Comparison of ENCODE assay signal across 17 cellular contexts in the genomic region with DNA sequence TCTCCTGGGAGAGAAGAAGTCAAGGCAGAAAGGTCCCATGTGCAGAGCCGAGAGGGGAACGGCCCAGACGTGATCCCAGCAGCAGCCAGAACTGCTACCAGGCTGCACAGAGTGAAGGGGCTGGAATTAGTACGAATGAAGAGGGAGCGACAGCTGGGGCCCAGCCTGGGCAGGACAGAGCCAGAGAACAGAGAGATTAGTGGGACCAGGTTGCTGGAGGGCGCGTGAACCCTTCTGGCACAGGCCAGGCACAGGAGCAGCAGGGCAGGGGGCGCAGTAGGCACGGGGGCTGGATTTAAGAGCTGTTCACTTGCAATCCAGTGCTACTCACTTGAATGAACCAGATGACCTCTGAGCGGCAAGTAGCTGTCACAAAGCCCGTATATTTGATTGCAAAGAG.
"Had no signal": no experiment of that assay in that cellular context is flagged by ENCODE, and none has a peak within 500 bp of the region (broad histone marks: within the 10 kb centered on the region; RNA-seq: fewer than 3 reads in every experiment).

No MANE protein-coding gene starts in this region.

- H3K36me3 ChIP-seq: breast epithelium, transverse colon had no signal

- DNase-seq: activated CD4-positive, alpha-beta T cell treated with anti-CD3 and anti-CD28 coated beads, Interleukin-2, amount 10 ng/mL, durations not matched to agents 7 days and 5 days; activated CD8-positive, alpha-beta memory T cell treated with anti-CD3 and anti-CD28 coated beads for 24 hours; activated gamma-delta T cell treated with Interleukin-2 at 50 U/mL for 16 hours; anterior cingulate cortex; effector memory CD4-positive, alpha-beta T cell; foreskin fibroblast; immature natural killer cell; stimulated activated CD4-positive, alpha-beta T cell treated with anti-CD3 and anti-CD28 coated beads, Interleukin-4, amount 100 ng/mL, for 4 hours; stimulated activated CD8-positive, alpha-beta memory T cell treated with anti-CD3 and anti-CD28 coated beads, Interleukin-4, amount 100 ng/mL, for 48 hours; stimulated activated naive CD8-positive, alpha-beta T cell treated with anti-CD3 and anti-CD28 coated beads, Interleukin-15, Interleukin-2, amounts not matched to agents 100 U/mL and 50 U/mL, for 24 hours; transverse colon had no signal

- H3K4me3 Mint-ChIP-seq: activated CD4-positive, alpha-beta T cell treated with anti-CD3 and anti-CD28 coated beads, Interleukin-2, amount 10 ng/mL, durations not matched to agents 7 days and 5 days; activated naive CD8-positive, alpha-beta T cell; dendritic cell treated with granulocyte-macrophage colony-stimulating factor and Interleukin-4, amounts not matched to agents 40 ng/mL and 50 ng/mL, for 4 days; immature natural killer cell; T-helper 2 cell treated with Interferon-gamma antibody and Interleukin-4, amounts not matched to agents 5 μg/mL and 100 μg/mL, for 36 hours had no signal

- H3K4me1 ChIP-seq: breast epithelium had no signal

- H3K27ac Mint-ChIP-seq: activated CD4-positive, alpha-beta T cell treated with anti-CD3 and anti-CD28 coated beads, Interleukin-2, amount 10 ng/mL, durations not matched to agents 7 days and 5 days; activated naive CD8-positive, alpha-beta T cell; dendritic cell treated with granulocyte-macrophage colony-stimulating factor and Interleukin-4, amounts not matched to agents 40 ng/mL and 50 ng/mL, for 4 days; T-helper 2 cell treated with Interferon-gamma antibody and Interleukin-4, amounts not matched to agents 5 μg/mL and 100 μg/mL, for 36 hours had no signal

- H3K4me3 ChIP-seq: breast epithelium, smooth muscle cell, transverse colon had no signal

- ATAC-seq: right cardiac atrium had no signal

- H3K9me3 ChIP-seq: breast epithelium, transverse colon had no signal

- H3K27ac ChIP-seq: transverse colon had no signal

- H3K9me3 Mint-ChIP-seq: activated CD4-positive, alpha-beta T cell treated with anti-CD3 and anti-CD28 coated beads, Interleukin-2, amount 10 ng/mL, durations not matched to agents 7 days and 5 days; dendritic cell treated with granulocyte-macrophage colony-stimulating factor and Interleukin-4, amounts not matched to agents 40 ng/mL and 50 ng/mL, for 4 days; immature natural killer cell; T-helper 2 cell treated with Interferon-gamma antibody and Interleukin-4, amounts not matched to agents 5 μg/mL and 100 μg/mL, for 36 hours had no signal

- H3K27me3 Mint-ChIP-seq: activated CD4-positive, alpha-beta T cell treated with anti-CD3 and anti-CD28 coated beads, Interleukin-2, amount 10 ng/mL, durations not matched to agents 7 days and 5 days; activated naive CD8-positive, alpha-beta T cell had no signal

- H3K27me3 ChIP-seq: breast epithelium, transverse colon had no signal
